Comparison of ENCODE assay signal across 8 cellular contexts in the genomic region with DNA sequence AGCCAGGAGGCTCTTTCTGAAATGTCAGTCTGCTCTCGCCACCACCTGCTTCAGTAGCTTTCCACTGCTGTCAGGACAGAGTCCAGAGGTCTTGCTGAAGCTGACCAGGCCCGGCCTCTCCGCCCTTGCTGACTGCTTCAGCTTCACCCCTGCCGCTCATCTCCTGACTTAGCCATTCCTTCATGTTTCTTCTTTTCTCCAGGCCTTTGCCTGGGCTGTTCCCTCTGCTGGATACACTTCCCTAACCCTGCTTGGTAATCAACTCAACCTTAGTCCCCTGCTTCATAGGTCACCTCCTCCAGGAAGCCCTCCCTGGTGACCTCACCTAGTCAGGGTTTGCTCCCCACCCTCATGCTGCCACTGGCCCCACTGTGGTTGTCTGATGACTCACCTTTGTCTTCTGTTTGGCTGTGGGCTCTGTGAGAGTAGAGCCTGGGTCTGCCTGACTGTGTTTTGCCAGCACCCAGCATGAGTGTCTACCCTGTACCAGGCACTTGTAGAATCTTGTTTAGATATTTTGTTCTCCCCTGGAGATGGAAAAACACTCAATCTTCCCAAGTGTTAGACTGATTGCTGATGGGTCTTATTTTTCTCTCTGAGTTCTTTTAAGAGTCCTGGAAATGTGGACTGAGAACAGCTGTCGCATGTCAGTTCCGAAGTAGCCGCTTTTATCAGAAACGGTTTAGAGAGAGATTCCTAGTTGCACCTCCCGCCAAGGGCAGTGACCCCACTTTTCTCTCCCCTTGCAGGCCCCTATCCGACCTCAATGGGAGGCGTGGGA.
DNase-seq lines count a peak whose midpoint lies in the region; ATAC-seq, FAIRE-seq and TF ChIP-seq lines count a peak whose summit lies in the region.

No MANE protein-coding gene starts in this region.

- no peaks in the 10 kb centered on the region for H3K9me3 Mint-ChIP-seq in activated CD4-positive, alpha-beta T cell treated with anti-CD3 and anti-CD28 coated beads for 36 hours (ENCODE audit: low read depth)

- H3K36me3 ChIP-seq in duodenal mucosa (ENCODE audit: control insufficient read depth in 1 of 2, insufficient read depth in 2 of 2, low read length in 2 of 2) = peaks cover 0 to 15% of the 10 kb centered on the region in 2 donors
- no peaks in the 10 kb centered on the region for H3K36me3 ChIP-seq in ovary

- POLR2A ChIA-PET in activated CD4-positive, alpha-beta T cell treated with anti-CD3 and anti-CD28 coated beads for 36 hours (lab: Charles Lee) = no interaction called here

- peaks cover 8% of the 10 kb centered on the region for H3K36me3 Mint-ChIP-seq in activated CD4-positive, alpha-beta T cell treated with anti-CD3 and anti-CD28 coated beads for 36 hours (ENCODE audit: low read depth)

- CTCF ChIA-PET in activated CD4-positive, alpha-beta T cell treated with anti-CD3 and anti-CD28 coated beads for 36 hours (lab: Charles Lee) = interaction anchor here (1.7 kb wide), 1 partner anchor 40 kb away, joined by 3 read pairs; no protein-coding TSS in a partner anchor

- FAIRE-seq in GM12892 (lab: Jason Lieb, UNC) = peak; percentile 27

- H3K4me3 Mint-ChIP-seq in activated CD4-positive, alpha-beta T cell treated with anti-CD3 and anti-CD28 coated beads for 36 hours = no peak overlapping the region

- H3K27ac Mint-ChIP-seq in activated CD4-positive, alpha-beta T cell treated with anti-CD3 and anti-CD28 coated beads for 36 hours = no peak overlapping the region

- H3K27me3 Mint-ChIP-seq in activated CD4-positive, alpha-beta T cell treated with anti-CD3 and anti-CD28 coated beads for 36 hours = no peaks in the 10 kb centered on the region

- no peak for TF ChIP-seq POLR2A in GM12892 (IDR thresholded peaks at IDR 0.05; ENCODE audit: low read depth, low read length)
- no peak for TF ChIP-seq POLR2A in ovary (IDR thresholded peaks at IDR 0.05)

- peak; percentile 100 for ATAC-seq in activated CD4-positive, alpha-beta T cell treated with anti-CD3 and anti-CD28 coated beads for 36 hours
- ATAC-seq in HG03135 (IDR thresholded peaks at IDR 0.05; ENCODE audit: unreplicated experiment) = no peak
- ATAC-seq in HG02571 (IDR thresholded peaks at IDR 0.05; ENCODE audit: unreplicated experiment) = no peak

- H3K27ac ChIP-seq in duodenal mucosa (ENCODE audit: low read depth, low read length) (peak overlapping the region; percentile 3), ovary (peak overlapping the region in 1 of 2 donors; percentile 59)

- WGBS in ovary, 3 donors = 33 to 40% (median 38%) methylated on average over 11 of the region's 11 CpGs

- no peaks in the 10 kb centered on the region for H3K27me3 ChIP-seq in duodenal mucosa (ENCODE audit: control insufficient read depth in 1 of 2, insufficient read depth in 2 of 2, low read length in 2 of 2)
- no peaks in the 10 kb centered on the region for H3K27me3 ChIP-seq in ovary

- no peak for TF ChIP-seq EP300 in ovary (IDR thresholded peaks at IDR 0.05)

- no peaks in the 10 kb centered on the region for H3K9me3 ChIP-seq in duodenal mucosa (ENCODE audit: control insufficient read depth in 1 of 2, low read length in 2 of 2)
- no peaks in the 10 kb centered on the region for H3K9me3 ChIP-seq in ovary

- no peak overlapping the region for H3K4me3 ChIP-seq in duodenal mucosa (ENCODE audit: low read depth in 1 of 2, low read length in 2 of 2)
- no peak overlapping the region for H3K4me3 ChIP-seq in ovary

- intact Hi-C loops in activated CD4-positive, alpha-beta T cell treated with anti-CD3 and anti-CD28 coated beads for 36 hours (cut with DNase I, micrococcal nuclease) = loop anchor here in 1 of 2 experiments (2.0 kb wide), 1 partner anchor 27 kb away; no protein-coding TSS in a partner anchor
- intact Hi-C loops in ovary (cut with DNase I) = no loop called here

- peaks cover 27% of the 10 kb centered on the region for H3K4me1 Mint-ChIP-seq in activated CD4-positive, alpha-beta T cell treated with anti-CD3 and anti-CD28 coated beads for 36 hours

- DNase-seq in GM12892 (ENCODE audit: insufficient read length) (no peak), ovary (peak; percentile 57 to 72 (median 59)), epidermal melanocyte (ENCODE audit: insufficient read length, low spot score) (no peak), 8988T (no peak)
- peak; percentile 73 for DNase-seq in activated CD4-positive, alpha-beta T cell treated with anti-CD3 and anti-CD28 coated beads for 36 hours

- H3K9ac ChIP-seq in duodenal mucosa (ENCODE audit: low read depth in 1 of 2, low read length in 2 of 2) = no peak overlapping the region

- H3K4me1 ChIP-seq in duodenal mucosa (ENCODE audit: control insufficient read depth in 1 of 2, insufficient read depth in 2 of 2, low read length in 2 of 2) (peaks cover 7 to 22% of the 10 kb centered on the region in 2 donors), ovary (ENCODE audit: insufficient read depth) (peaks cover 21% of the 10 kb centered on the region)

- TF ChIP-seq CTCF in ovary (IDR thresholded peaks at IDR 0.05) = no peak

Comparison
In these comparisons a context has a peak if more than half of its experiments do, and no peak if none do; other contexts are left out.
1. DNase-seq: peak in activated CD4-positive, alpha-beta T cell treated with anti-CD3 and anti-CD28 coated beads for 36 hours (single experiment) and ovary (5 of 5); none in GM12892 (single experiment), epidermal melanocyte (single experiment) and 8988T (single experiment).